Comparison of ENCODE assay signal across 10 cellular contexts in genomic region chr4:159283697-159284492, GRCh38.
DNase-seq lines count a peak whose midpoint lies in the region; TF ChIP-seq lines count a peak whose summit lies in the region.
"Had no signal": no experiment of that assay in that cellular context is flagged by ENCODE, and none has a peak within 500 bp of the region (broad histone marks: within the 10 kb centered on the region; RNA-seq: fewer than 3 reads in every experiment).

No MANE protein-coding gene starts in this region.

- peaks cover 30% of the 10 kb centered on the region for H3K4me1 Mint-ChIP-seq in osteocyte (ENCODE audit: unreplicated experiment)

- POLR2A ChIA-PET in RWPE1 (lab: Yijun Ruan, JAX; ENCODE audit: low non-redundant PET) = no interaction called here

- H3K4me1 ChIP-seq in ES-I3 (ENCODE audit: insufficient read depth, low read length) (peaks cover 25% of the 10 kb centered on the region), testis (peaks cover 2% of the 10 kb centered on the region)

- H3K36me3 Mint-ChIP-seq in osteocyte (ENCODE audit: unreplicated experiment) = peaks cover 3% of the 10 kb centered on the region

- H3K27me3 Mint-ChIP-seq in osteocyte (ENCODE audit: unreplicated experiment) = no peaks in the 10 kb centered on the region
- H3K27me3 Mint-ChIP-seq: activated naive CD8-positive, alpha-beta T cell had no signal

- H3K36me3 ChIP-seq in ES-I3 (ENCODE audit: insufficient read depth, low read length) = no peaks in the 10 kb centered on the region
- no peaks in the 10 kb centered on the region for H3K36me3 ChIP-seq in testis (ENCODE audit: low read depth, missing control alignments)

- peak overlapping the region; percentile 28 for H3K27ac Mint-ChIP-seq in osteocyte (ENCODE audit: unreplicated experiment)
- H3K27ac Mint-ChIP-seq: activated naive CD8-positive, alpha-beta T cell had no signal

- no peak overlapping the region for H3K4me3 Mint-ChIP-seq in osteocyte (ENCODE audit: unreplicated experiment)
- H3K4me3 Mint-ChIP-seq: activated naive CD8-positive, alpha-beta T cell had no signal

- no peaks in the 10 kb centered on the region for H3K9me3 ChIP-seq in ES-I3 (ENCODE audit: control insufficient read depth, insufficient read depth, low read length)
- no peaks in the 10 kb centered on the region for H3K9me3 ChIP-seq in testis

- CTCF ChIA-PET in RWPE1 (lab: Yijun Ruan, JAX) = interaction anchor here (0.6 kb wide), 1 partner anchor 42 kb away, joined by 3 read pairs; no protein-coding TSS in a partner anchor

- no peaks in the 10 kb centered on the region for H3K9me3 Mint-ChIP-seq in osteocyte (ENCODE audit: unreplicated experiment)

- TF ChIP-seq CTCF in RWPE1 (conservative IDR thresholded peaks at IDR 0.05; ENCODE audit: low read depth) (no peak), fibroblast of the aortic adventitia (IDR thresholded peaks at IDR 0.05; ENCODE audit: insufficient read depth, low read length) (no peak), osteocyte (IDR thresholded peaks at IDR 0.05) (no peak), testis (IDR thresholded peaks at IDR 0.05) (no peak)

- peak overlapping the region; percentile 20 for H3K4me3 ChIP-seq in fibroblast of the aortic adventitia (ENCODE audit: low read depth, low read length)
- H3K4me3 ChIP-seq in testis = no peak overlapping the region

- H3K27ac ChIP-seq in RWPE1 = no peak overlapping the region
- no peak overlapping the region for H3K27ac ChIP-seq in testis

- H3K27me3 ChIP-seq in testis = no peaks in the 10 kb centered on the region

- no peak for TF ChIP-seq POLR2A in testis (IDR thresholded peaks at IDR 0.05)

- WGBS in testis, 2 donors = 57 to 69% methylated on average over 5 of the region's 5 CpGs

- DNase-seq in RWPE1 (ENCODE audit: low spot score) (peak; percentile 84), fibroblast of the aortic adventitia (ENCODE audit: low read depth) (peak; percentile 88), osteocyte (ENCODE audit: extremely low spot score, unreplicated experiment) (no peak), NCI-H524 treated with DMSO at 0.1 percent for 48 hours (lab: John Stamatoyannopoulos, UW) (no peak), activated T-cell treated with anti-CD3 and anti-CD28 coated beads for 4 hours (no peak), testis (no peak), HPDE6-E6E7 (ENCODE audit: extremely low spot score) (no peak)
- DNase-seq: GF-D8 had no signal

- H3K9ac ChIP-seq in ES-I3 (ENCODE audit: low read depth, low read length) = peak overlapping the region; percentile 30

- intact Hi-C loops in testis (cut with DNase I; ENCODE audit: low total_unique reads) = no loop called here

Comparison
In these comparisons a context has a peak if more than half of its experiments do, and no peak if none do; other contexts are left out.
1. DNase-seq: peak in RWPE1 (single experiment) and fibroblast of the aortic adventitia (single experiment); none in osteocyte (single experiment), NCI-H524 treated with DMSO at 0.1 percent for 48 hours (single experiment), activated T-cell treated with anti-CD3 and anti-CD28 coated beads for 4 hours (single experiment), testis (single experiment) and HPDE6-E6E7 (single experiment).